10 cellular contexts compared by ENCODE assay signal in genomic region chr19:40713939-40714338, GRCh38. TPM values are rescaled to one million over a fixed set of nuclear protein-coding genes. Genes with fewer than 3 reads are reported as not detected.
DNase-seq lines count a peak whose midpoint lies in the region; ATAC-seq and TF ChIP-seq lines count a peak whose summit lies in the region.
"Had no signal": no experiment of that assay in that cellular context is flagged by ENCODE, and none has a peak within 500 bp of the region (broad histone marks: within the 10 kb centered on the region; RNA-seq: fewer than 3 reads in every experiment).

No MANE protein-coding gene starts in this region.

- peaks cover 36 to 57% (median 45%) of the 10 kb centered on the region in 10 experiments for H3K4me1 ChIP-seq in BLaER1 treated with 17β-estradiol and CSF1 and Interleukin-3, amounts not matched to agents 10 nM and 100 nM
- peaks cover 29% of the 10 kb centered on the region for H3K4me1 ChIP-seq in OCI-LY7 (ENCODE audit: insufficient read depth, low read length, poor library complexity, severe bottlenecking)
- H3K4me1 ChIP-seq in esophagus (ENCODE audit: control insufficient read depth in 2 of 2, insufficient read depth in 2 of 2, low read length in 1 of 2) = peaks cover 0 to 4% of the 10 kb centered on the region in 2 donors
- peaks cover 11% of the 10 kb centered on the region for H3K4me1 ChIP-seq in parathyroid adenoma
- H3K4me1 ChIP-seq: foreskin keratinocyte had no signal

- peak overlapping the region in 6 of 11 experiments; percentile 59 to 76 (median 67); a peak in 5 of 22 replicates for H3K27ac ChIP-seq in BLaER1 treated with 17β-estradiol and CSF1 and Interleukin-3, amounts not matched to agents 10 nM and 100 nM
- H3K27ac ChIP-seq in OCI-LY7 (ENCODE audit: low read depth, low read length, poor library complexity, severe bottlenecking) (no peak overlapping the region), esophagus (ENCODE audit: low read depth in 2 of 2, low read length in 1 of 2) (peak overlapping the region; percentile 98 to 100), parathyroid adenoma (no peak overlapping the region)

- peaks cover 25% of the 10 kb centered on the region for H3K79me2 ChIP-seq in OCI-LY7 (ENCODE audit: insufficient read depth, low read depth, low read length)
- H3K79me2 ChIP-seq in parathyroid adenoma = peaks cover 18% of the 10 kb centered on the region

- peaks cover 11 to 36% (median 16%) of the 10 kb centered on the region in 11 experiments; a peak in 19 of 22 replicates for H3K36me3 ChIP-seq in BLaER1 treated with 17β-estradiol and CSF1 and Interleukin-3, amounts not matched to agents 10 nM and 100 nM
- H3K36me3 ChIP-seq in OCI-LY7 (ENCODE audit: insufficient read depth, low read length) = peaks cover 21% of the 10 kb centered on the region; the same call in 1 of the 2 replicates
- H3K36me3 ChIP-seq in esophagus (ENCODE audit: control insufficient read depth in 2 of 2, insufficient read depth in 2 of 2, low read length in 1 of 2) = no peaks in the 10 kb centered on the region
- H3K36me3 ChIP-seq in parathyroid adenoma (ENCODE audit: control insufficient read depth, insufficient read depth, low read length) = no peaks in the 10 kb centered on the region

- H2AFZ ChIP-seq in OCI-LY7 (ENCODE audit: low read length) (no peak overlapping the region), parathyroid adenoma (no peak overlapping the region)

- CTCF ChIA-PET in OCI-LY7 (lab: Charles Lee; ENCODE audit: unreplicated experiment) = no interaction called here

- POLR2A ChIA-PET in OCI-LY7 (lab: Charles Lee) = no interaction called here

- H4K20me1 ChIP-seq in BLaER1 treated with 17β-estradiol and CSF1 and Interleukin-3, amounts not matched to agents 10 nM and 100 nM = peaks cover 0 to 17% (median 7%) of the 10 kb centered on the region in 11 experiments; a peak in 9 of 22 replicates
- H4K20me1 ChIP-seq in OCI-LY7 (ENCODE audit: insufficient read depth, low read length) = no peaks in the 10 kb centered on the region

- TF ChIP-seq CTCF in OCI-LY7 (conservative IDR thresholded peaks at IDR 0.05; ENCODE audit: low read length) (no peak), parathyroid adenoma (IDR thresholded peaks at IDR 0.05) (no peak)

- BruUV-seq in OCI-LY7 (replicated peaks; lab: Mats Ljungman, UMichigan) = no TSS peak

- H3K27me3 ChIP-seq in BLaER1 treated with 17β-estradiol and CSF1 and Interleukin-3, amounts not matched to agents 10 nM and 100 nM = no peaks in the 10 kb centered on the region
- H3K27me3 ChIP-seq in esophagus (ENCODE audit: control insufficient read depth in 1 of 2, insufficient read depth in 2 of 2, low read length in 2 of 2) = no peaks in the 10 kb centered on the region
- no peaks in the 10 kb centered on the region for H3K27me3 ChIP-seq in parathyroid adenoma (ENCODE audit: control insufficient read depth, insufficient read depth, low read length)
- H3K27me3 ChIP-seq: foreskin keratinocyte had no signal

- 83 to 84% methylated on average over 11 of the region's 11 CpGs for WGBS in esophagus, 2 donors

- no peak for ATAC-seq in sciatic nerve
- ATAC-seq: foreskin keratinocyte had no signal

- peak overlapping the region in 6 of 10 experiments; percentile 67 to 93 (median 86); a peak in 9 of 20 replicates for H3K4me3 ChIP-seq in BLaER1 treated with 17β-estradiol and CSF1 and Interleukin-3, amounts not matched to agents 10 nM and 100 nM
- H3K4me3 ChIP-seq in OCI-LY7 (ENCODE audit: low read depth, low read length, poor library complexity, severe bottlenecking) (peak overlapping the region; percentile 70), esophagus (ENCODE audit: low read depth in 1 of 2, low read length in 2 of 2) (no peak overlapping the region), parathyroid adenoma (ENCODE audit: low read depth, low read length) (no peak overlapping the region)

- peak overlapping the region; percentile 84 to 100 (median 97) for H3K4me2 ChIP-seq in BLaER1 treated with 17β-estradiol and CSF1 and Interleukin-3, amounts not matched to agents 10 nM and 100 nM
- H3K4me2 ChIP-seq in OCI-LY7 (ENCODE audit: low read length) (peak overlapping the region; percentile 85), parathyroid adenoma (ENCODE audit: low read length) (peak overlapping the region; percentile 98)

- no peaks in the 10 kb centered on the region for H3K9me2 ChIP-seq in OCI-LY7 (ENCODE audit: insufficient read depth, low read length)

- intact Hi-C loops in OCI-LY7 (cut with micrococcal nuclease; ENCODE audit: unreplicated experiment) = no loop called here
- intact Hi-C loops in sciatic nerve (cut with DNase I) = loop anchor here (2.0 kb wide), 1 partner anchor 25 kb away; no protein-coding TSS in a partner anchor

- DNase-seq in OCI-LY7 (ENCODE audit: low spot score) (no peak), AG20443 (ENCODE audit: low spot score) (no peak), NCI-H446 treated with DMSO at 0.1 percent for 48 hours (lab: John Stamatoyannopoulos, UW) (no peak), sciatic nerve (ENCODE audit: low spot score) (no peak), DMS114 treated with DMSO at 0.1 percent for 48 hours (lab: John Stamatoyannopoulos, UW; ENCODE audit: unreplicated experiment) (no peak)
- DNase-seq: foreskin keratinocyte, NCI-H1092 treated with DMSO at 0.1 percent for 48 hours had no signal

- H3K9me3 ChIP-seq in BLaER1 treated with 17β-estradiol and CSF1 and Interleukin-3, amounts not matched to agents 10 nM and 100 nM (replicated peaks in 1 of 11) = no peaks in the 10 kb centered on the region
- H3K9me3 ChIP-seq in OCI-LY7 (ENCODE audit: low read length) (no peaks in the 10 kb centered on the region), esophagus (ENCODE audit: control insufficient read depth in 2 of 2, insufficient read depth in 1 of 2, low read depth in 1 of 2, low read length in 1 of 2) (no peaks in the 10 kb centered on the region), parathyroid adenoma (ENCODE audit: control insufficient read depth, low read length) (no peaks in the 10 kb centered on the region)

- H3K9ac ChIP-seq in BLaER1 treated with 17β-estradiol and CSF1 and Interleukin-3, amounts not matched to agents 10 nM and 100 nM = peak overlapping the region in 8 of 11 experiments; percentile 58 to 94 (median 76); a peak in 8 of 22 replicates
- H3K9ac ChIP-seq in parathyroid adenoma = no peak overlapping the region

RNA-seq across cellular contexts. Expression of gene COQ8B, which starts 2.7 kb away (rescaled TPM):
- 34.9 and 39.3 TPM in 2 replicates for total RNA-seq in OCI-LY7 (2014; rRNA removed; shearing (Covaris generic))
- total RNA-seq in OCI-LY7 (2022) = 32.5 and 34.6 TPM in 2 replicates
- polyA plus RNA-seq in esophagus = 10 to 100 TPM; 18.4 to 27.2 TPM
- total RNA-seq in sciatic nerve = 45.4 TPM

RNA-seq across cellular contexts. Expression of gene ITPKC, which starts 3.0 kb away (rescaled TPM):
- total RNA-seq in OCI-LY7 (2014; rRNA removed; shearing (Covaris generic)) = 4.0 and 6.5 TPM in 2 replicates
- total RNA-seq in OCI-LY7 (2022) = 5.2 and 5.5 TPM in 2 replicates
- polyA plus RNA-seq in esophagus = 100 to 1,000 TPM in 1 of 2 donors, 10 to 100 TPM in 1; 57.4 to 172 TPM
- 26.2 TPM for total RNA-seq in sciatic nerve

RNA-seq across cellular contexts. Expression of gene NUMBL, which starts 23.5 kb away (rescaled TPM):
- total RNA-seq in OCI-LY7 (2014; rRNA removed; shearing (Covaris generic)) = 4.1 and 4.9 TPM in 2 replicates
- total RNA-seq in OCI-LY7 (2022) (7.1 and 8.9 TPM in 2 replicates), sciatic nerve (123 TPM)
- 10 to 100 TPM in 1 of 2 donors, 1 to 10 TPM in 1; 9.0 to 14.4 TPM for polyA plus RNA-seq in esophagus

RNA-seq across cellular contexts. Expression of gene ACTMAP, which starts 36.3 kb away (rescaled TPM):
- total RNA-seq in OCI-LY7 (2014; rRNA removed; shearing (Covaris generic)) = 3.3 and 5.0 TPM in 2 replicates
- total RNA-seq in OCI-LY7 (2022) (52.1 and 54.8 TPM in 2 replicates), sciatic nerve (6.1 TPM)
- polyA plus RNA-seq in esophagus = 1 to 10 TPM; 3.1 to 6.8 TPM

RNA-seq across cellular contexts. Expression of gene SNRPA, which starts 37.1 kb away (rescaled TPM):
- total RNA-seq in OCI-LY7 (2014; rRNA removed; shearing (Covaris generic)) = 315 and 328 TPM in 2 replicates
- total RNA-seq in OCI-LY7 (2022) (214 and 244 TPM in 2 replicates), sciatic nerve (58.3 TPM)
- 10 to 100 TPM; 48.9 to 58.1 TPM for polyA plus RNA-seq in esophagus

Comparison
In these comparisons a context has a peak if more than half of its experiments do, and no peak if none do; other contexts are left out.
1. H3K27ac ChIP-seq: peak in BLaER1 treated with 17β-estradiol and CSF1 and Interleukin-3, amounts not matched to agents 10 nM and 100 nM (6 of 11) and esophagus (2 of 2); none in OCI-LY7 (single experiment) and parathyroid adenoma (single experiment).
2. H3K4me3 ChIP-seq: peak in BLaER1 treated with 17β-estradiol and CSF1 and Interleukin-3, amounts not matched to agents 10 nM and 100 nM (6 of 10) and OCI-LY7 (single experiment); none in esophagus (0 of 2) and parathyroid adenoma (single experiment).
3. RNA of gene NUMBL, which starts 23.5 kb away (total RNA-seq): 123 TPM in sciatic nerve (single experiment); 4.1 to 8.9 TPM in OCI-LY7; every median in the first group is over 10 times any median in the second.
4. Peak in every context shown above with its lines, with median percentiles within 50 percentile points of each other: H3K4me2 ChIP-seq.